33 cellular contexts compared by ENCODE assay signal in the genomic region with DNA sequence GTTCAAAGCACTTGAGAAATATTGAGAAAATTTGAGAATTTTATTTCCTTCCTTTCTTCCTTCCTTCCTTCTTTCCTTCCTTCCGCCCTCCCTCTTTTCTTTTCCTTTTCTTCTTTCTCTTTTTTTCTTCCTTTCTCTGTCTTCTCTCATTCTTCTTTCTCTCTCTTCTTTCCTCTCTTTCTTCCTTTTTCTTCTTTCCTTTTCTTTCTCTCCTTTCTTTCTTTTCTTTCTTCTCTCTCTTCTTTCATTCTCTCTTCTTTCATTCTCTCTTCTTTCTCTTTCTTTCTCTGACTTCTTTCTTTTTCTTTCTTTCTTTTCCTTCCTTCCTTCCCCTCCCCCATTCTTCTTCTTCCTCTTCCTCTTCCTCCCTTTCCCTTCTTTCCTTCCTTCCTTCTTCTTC. TPM values are rescaled to one million over a fixed set of nuclear protein-coding genes. Genes with fewer than 3 reads are reported as not detected.
"Had no signal": no experiment of that assay in that cellular context is flagged by ENCODE, and none has a peak within 500 bp of the region (broad histone marks: within the 10 kb centered on the region; RNA-seq: fewer than 3 reads in every experiment).

No MANE protein-coding gene starts in this region.

- DNase-seq: activated B cell treated with CpG ODN at 0.5 μM for 24 hours; activated CD4-positive, alpha-beta memory T cell treated with anti-CD3 and anti-CD28 coated beads for 36 hours; activated CD4-positive, alpha-beta T cell treated with anti-CD3 and anti-CD28 coated beads for 4 hours; activated CD4-positive, alpha-beta T cell treated with anti-CD3 and anti-CD28 coated beads, Interleukin-2, amount 10 ng/mL, durations not matched to agents 24 days and 14 days; activated CD4-positive, alpha-beta T cell treated with anti-CD3 and anti-CD28 coated beads, Interleukin-2, amount 50 U/mL, for 1 hour; activated CD4-positive, alpha-beta T cell treated with anti-CD3 and anti-CD28 coated beads, Interleukin-2, amount 50 U/mL, for 4 hours; activated CD4-positive, CD25-positive, alpha-beta regulatory T cell treated with anti-CD3 and anti-CD28 coated beads, Interleukin-2, amount 50 U/mL, for 72 hours; activated CD8-positive, alpha-beta memory T cell treated with anti-CD3 and anti-CD28 coated beads, Interleukin-2, amount 50 U/mL, for 4 hours; activated effector memory CD4-positive, alpha-beta T cell treated with anti-CD3 and anti-CD28 coated beads, Interleukin-2, amount 50 U/mL, for 16 hours; activated gamma-delta T cell treated with Interleukin-2 at 50 U/mL for 16 hours; activated naive CD4-positive, alpha-beta T cell; activated naive CD4-positive, alpha-beta T cell treated with anti-CD3 and anti-CD28 coated beads for 36 hours; activated naive CD4-positive, alpha-beta T cell treated with anti-CD3 and anti-CD28 coated beads, Interleukin-2, amount 50 U/mL, for 16 hours; activated naive CD8-positive, alpha-beta T cell treated with anti-CD3 and anti-CD28 coated beads for 36 hours; activated T-cell treated with anti-CD3 and anti-CD28 coated beads for 4 hours; activated T-cell treated with anti-CD3 and anti-CD28 coated beads, Interleukin-2, amount 50 U/mL, for 1 hour; activated T-cell treated with anti-CD3 and anti-CD28 coated beads, Interleukin-2, amount 50 U/mL, for 4 hours; activated T-cell treated with anti-CD3 and anti-CD28 coated beads, Interleukin-2, amount 50 U/mL, for 72 hours; adrenal gland; amniotic stem cell; aorta; body of pancreas; brain microvascular endothelial cell; central memory CD4-positive, alpha-beta T cell; T-helper 2 cell; T-helper 9 cell had no signal

- H3K4me3 Mint-ChIP-seq: activated B cell treated with CpG ODN at 0.5 μM for 24 hours; activated CD4-positive, alpha-beta memory T cell treated with anti-CD3 and anti-CD28 coated beads for 36 hours; activated CD4-positive, alpha-beta T cell treated with anti-CD3 and anti-CD28 coated beads, Interleukin-2, amount 10 ng/mL, durations not matched to agents 24 days and 14 days; activated naive CD4-positive, alpha-beta T cell treated with anti-CD3 and anti-CD28 coated beads for 36 hours; activated naive CD8-positive, alpha-beta T cell treated with anti-CD3 and anti-CD28 coated beads for 36 hours; activated T-cell treated with anti-CD3 and anti-CD28 coated beads, Interleukin-2, amount 50 U/mL, for 4 hours; activated T-cell treated with anti-CD3 and anti-CD28 coated beads, Interleukin-2, amount 50 U/mL, for 72 hours; activated T-helper 1 cell treated with anti-CD3 and anti-CD28 coated beads, Interleukin-12 subunit alpha, Interleukin-12 subunit beta, Interleukin-2, Interleukin-4 antibody, amounts not matched to agents 30 ng/mL and 10 ng/mL and 1 ng/mL, durations not matched to agents 14 hours and 24 hours and 36 hours; activated T-helper 17 cell treated with anti-CD3 and anti-CD28 coated beads, Interleukin-2, amount 50 U/mL, for 72 hours; T-helper 1 cell treated with Interleukin-12 subunit alpha and Interleukin-12 subunit beta and Interleukin-4 antibody, amounts not matched to agents 30 μg/mL and 1 μg/mL, for 36 hours; T-helper 2 cell treated with Interferon-gamma antibody and Interleukin-4, amounts not matched to agents 5 μg/mL and 100 μg/mL, for 36 hours had no signal

- H3K9me3 ChIP-seq: adrenal gland, body of pancreas, breast epithelium had no signal

- H3K27me3 ChIP-seq: adrenal gland, body of pancreas, brain microvascular endothelial cell, breast epithelium had no signal

- H3K36me3 ChIP-seq: adrenal gland, brain microvascular endothelial cell had no signal

- H3K9me3 Mint-ChIP-seq: activated B cell treated with CpG ODN at 0.5 μM for 24 hours; activated CD4-positive, alpha-beta T cell treated with anti-CD3 and anti-CD28 coated beads, Interleukin-2, amount 10 ng/mL, durations not matched to agents 24 days and 14 days; activated naive CD4-positive, alpha-beta T cell treated with anti-CD3 and anti-CD28 coated beads, Interleukin-2, amount 50 U/mL, for 72 hours; activated naive CD8-positive, alpha-beta T cell treated with anti-CD3 and anti-CD28 coated beads for 36 hours; activated T-cell treated with anti-CD3 and anti-CD28 coated beads, Interleukin-2, amount 50 U/mL, for 4 hours; activated T-helper 1 cell treated with anti-CD3 and anti-CD28 coated beads, Interleukin-12 subunit alpha, Interleukin-12 subunit beta, Interleukin-2, Interleukin-4 antibody, amounts not matched to agents 30 ng/mL and 10 ng/mL and 1 ng/mL, durations not matched to agents 14 hours and 24 hours and 36 hours; T-helper 1 cell treated with Interleukin-12 subunit alpha and Interleukin-12 subunit beta and Interleukin-4 antibody, amounts not matched to agents 30 μg/mL and 1 μg/mL, for 36 hours; T-helper 2 cell treated with Interferon-gamma antibody and Interleukin-4, amounts not matched to agents 5 μg/mL and 100 μg/mL, for 36 hours had no signal

- H3K4me1 Mint-ChIP-seq: activated B cell treated with CpG ODN at 0.5 μM for 24 hours; activated CD4-positive, alpha-beta T cell treated with anti-CD3 and anti-CD28 coated beads, Interleukin-2, amount 10 ng/mL, durations not matched to agents 24 days and 14 days had no signal

- ATAC-seq: activated naive CD4-positive, alpha-beta T cell treated with anti-CD3 and anti-CD28 coated beads, Interleukin-2, amount 50 U/mL, for 72 hours; activated T-cell treated with anti-CD3 and anti-CD28 coated beads, Interleukin-2, amount 50 U/mL, for 4 hours; activated T-cell treated with anti-CD3 and anti-CD28 coated beads, Interleukin-2, amount 50 U/mL, for 72 hours; activated T-helper 17 cell treated with anti-CD3 and anti-CD28 coated beads, Interleukin-2, amount 50 U/mL, for 72 hours; body of pancreas had no signal

- H3K27ac ChIP-seq: adrenal gland, body of pancreas, brain microvascular endothelial cell, breast epithelium had no signal

- H3K4me3 ChIP-seq: adrenal gland, body of pancreas, breast epithelium had no signal

- H3K27ac Mint-ChIP-seq: activated B cell treated with CpG ODN at 0.5 μM for 24 hours; activated CD4-positive, alpha-beta memory T cell treated with anti-CD3 and anti-CD28 coated beads for 36 hours; activated CD4-positive, alpha-beta T cell treated with anti-CD3 and anti-CD28 coated beads, Interleukin-2, amount 10 ng/mL, durations not matched to agents 24 days and 14 days; activated naive CD4-positive, alpha-beta T cell treated with anti-CD3 and anti-CD28 coated beads for 36 hours; activated naive CD4-positive, alpha-beta T cell treated with anti-CD3 and anti-CD28 coated beads, Interleukin-2, amount 50 U/mL, for 72 hours; activated naive CD8-positive, alpha-beta T cell treated with anti-CD3 and anti-CD28 coated beads for 36 hours; activated T-cell treated with anti-CD3 and anti-CD28 coated beads, Interleukin-2, amount 50 U/mL, for 72 hours; activated T-helper 1 cell treated with anti-CD3 and anti-CD28 coated beads, Interleukin-12 subunit alpha, Interleukin-12 subunit beta, Interleukin-2, Interleukin-4 antibody, amounts not matched to agents 30 ng/mL and 10 ng/mL and 1 ng/mL, durations not matched to agents 14 hours and 24 hours and 36 hours; activated T-helper 17 cell treated with anti-CD3 and anti-CD28 coated beads, Interleukin-2, amount 50 U/mL, for 72 hours; T-helper 1 cell treated with Interleukin-12 subunit alpha and Interleukin-12 subunit beta and Interleukin-4 antibody, amounts not matched to agents 30 μg/mL and 1 μg/mL, for 36 hours; T-helper 2 cell treated with Interferon-gamma antibody and Interleukin-4, amounts not matched to agents 5 μg/mL and 100 μg/mL, for 36 hours had no signal

- H3K4me1 ChIP-seq: adrenal gland, body of pancreas, breast epithelium had no signal

- H3K36me3 Mint-ChIP-seq: activated CD4-positive, alpha-beta memory T cell treated with anti-CD3 and anti-CD28 coated beads for 36 hours; activated naive CD4-positive, alpha-beta T cell treated with anti-CD3 and anti-CD28 coated beads, Interleukin-2, amount 50 U/mL, for 72 hours; activated naive CD8-positive, alpha-beta T cell treated with anti-CD3 and anti-CD28 coated beads for 36 hours had no signal

RNA-seq across cellular contexts. Expression of a gene that starts 44.9 kb away (rescaled TPM):
- total RNA-seq: activated CD4-positive, alpha-beta memory T cell treated with anti-CD3 and anti-CD28 coated beads for 36 hours; activated CD4-positive, alpha-beta T cell treated with anti-CD3 and anti-CD28 coated beads, Interleukin-2, amount 10 ng/mL, durations not matched to agents 24 days and 14 days; activated CD8-positive, alpha-beta memory T cell treated with anti-CD3 and anti-CD28 coated beads for 36 hours; activated naive CD4-positive, alpha-beta T cell treated with anti-CD3 and anti-CD28 coated beads for 36 hours; activated naive CD4-positive, alpha-beta T cell treated with anti-CD3 and anti-CD28 coated beads, Interleukin-2, amount 50 U/mL, for 72 hours; activated naive CD8-positive, alpha-beta T cell treated with anti-CD3 and anti-CD28 coated beads for 36 hours; activated T-cell treated with anti-CD3 and anti-CD28 coated beads, Interleukin-2, amount 50 U/mL, for 72 hours; activated T-helper 1 cell treated with anti-CD3 and anti-CD28 coated beads, Interleukin-12 subunit alpha, Interleukin-12 subunit beta, Interleukin-2, Interleukin-4 antibody, amounts not matched to agents 30 ng/mL and 10 ng/mL and 1 ng/mL, durations not matched to agents 14 hours and 24 hours and 36 hours; activated T-helper 17 cell treated with anti-CD3 and anti-CD28 coated beads, Interleukin-2, amount 50 U/mL, for 72 hours had no signal
